27 cellular contexts compared by ENCODE assay signal in genomic region chr2:144348846-144349245, GRCh38.
DNase-seq lines count a peak whose midpoint lies in the region; ATAC-seq and TF ChIP-seq lines count a peak whose summit lies in the region.
"Had no signal": no experiment of that assay in that cellular context is flagged by ENCODE, and none has a peak within 500 bp of the region (broad histone marks: within the 10 kb centered on the region; RNA-seq: fewer than 3 reads in every experiment).

No MANE protein-coding gene starts in this region.

- no peaks in the 10 kb centered on the region for H3K9me3 Mint-ChIP-seq in stimulated activated naive CD8-positive, alpha-beta T cell treated with anti-CD3 and anti-CD28 coated beads, Interleukin-15, Interleukin-2, amounts not matched to agents 100 ng/mL and 50 ng/mL, for 24 hours
- H3K9me3 Mint-ChIP-seq in stimulated activated naive CD8-positive, alpha-beta T cell treated with anti-CD3 and anti-CD28 coated beads, Interleukin-15, amount 100 ng/mL, for 72 hours: no peaks in the 10 kb centered on the region
- no peaks in the 10 kb centered on the region for H3K9me3 Mint-ChIP-seq in endodermal cell
- H3K9me3 Mint-ChIP-seq in neural crest cell: peaks cover 2% of the 10 kb centered on the region
- H3K9me3 Mint-ChIP-seq in glutamatergic neuron (ENCODE audit: unreplicated experiment): no peaks in the 10 kb centered on the region
- H3K9me3 Mint-ChIP-seq: activated CD4-positive, alpha-beta memory T cell treated with anti-CD3 and anti-CD28 coated beads for 36 hours; activated naive CD4-positive, alpha-beta T cell treated with anti-CD3 and anti-CD28 coated beads, Interleukin-2, amount 50 U/mL, for 24 hours; activated T-helper 2 cell treated with anti-CD3 and anti-CD28 coated beads, Interferon-gamma antibody, Interleukin-2, Interleukin-4, amounts not matched to agents 10 μg/mL and 5 μg/mL and 100 μg/mL, durations not matched to agents 14 hours and 24 hours and 36 hours; dendritic cell treated with granulocyte-macrophage colony-stimulating factor and Interleukin-4, amounts not matched to agents 40 ng/mL and 50 ng/mL, for 4 days; T-helper 1 cell treated with Interleukin-12 subunit alpha and Interleukin-12 subunit beta and Interleukin-4 antibody, amounts not matched to agents 30 μg/mL and 1 μg/mL, for 36 hours had no signal

- H3K27ac ChIP-seq in endodermal cell (ENCODE audit: low read depth, low read length): peak overlapping the region; percentile 80
- H3K27ac ChIP-seq: KMS-11, RWPE1 had no signal

- no peaks in the 10 kb centered on the region for H3K36me3 ChIP-seq in endodermal cell (ENCODE audit: control insufficient read depth, insufficient read depth, low read length)
- H3K36me3 ChIP-seq: tibial artery had no signal

- H3K27me3 ChIP-seq in endodermal cell (ENCODE audit: control insufficient read depth, insufficient read depth, low read length, poor library complexity, severe bottlenecking): no peaks in the 10 kb centered on the region
- H3K27me3 ChIP-seq: tibial artery had no signal

- ATAC-seq in stimulated activated naive CD8-positive, alpha-beta T cell treated with anti-CD3 and anti-CD28 coated beads, Interleukin-15, amount 100 ng/mL, for 72 hours: no peak
- no peak for ATAC-seq in HG02571 (IDR thresholded peaks at IDR 0.05; ENCODE audit: unreplicated experiment)
- ATAC-seq: HCT116; mucosa of descending colon; stimulated activated naive CD8-positive, alpha-beta T cell treated with anti-CD3 and anti-CD28 coated beads, Interleukin-15, Interleukin-2, amounts not matched to agents 100 U/mL and 50 U/mL, for 24 hours had no signal

- H3K4me3 Mint-ChIP-seq in stimulated activated naive CD8-positive, alpha-beta T cell treated with anti-CD3 and anti-CD28 coated beads, Interleukin-15, Interleukin-2, amounts not matched to agents 100 ng/mL and 50 ng/mL, for 24 hours: no peak overlapping the region
- no peak overlapping the region for H3K4me3 Mint-ChIP-seq in stimulated activated naive CD8-positive, alpha-beta T cell treated with anti-CD3 and anti-CD28 coated beads, Interleukin-15, amount 100 ng/mL, for 72 hours
- H3K4me3 Mint-ChIP-seq in endodermal cell (no peak overlapping the region), neural crest cell (peak overlapping the region; percentile 3), glutamatergic neuron (ENCODE audit: unreplicated experiment) (no peak overlapping the region)
- H3K4me3 Mint-ChIP-seq: activated CD4-positive, alpha-beta memory T cell treated with anti-CD3 and anti-CD28 coated beads for 36 hours; activated naive CD4-positive, alpha-beta T cell treated with anti-CD3 and anti-CD28 coated beads, Interleukin-2, amount 50 U/mL, for 24 hours; dendritic cell treated with granulocyte-macrophage colony-stimulating factor and Interleukin-4, amounts not matched to agents 40 ng/mL and 50 ng/mL, for 4 days; T-helper 1 cell treated with Interleukin-12 subunit alpha and Interleukin-12 subunit beta and Interleukin-4 antibody, amounts not matched to agents 30 μg/mL and 1 μg/mL, for 36 hours had no signal

- no peak for TF ChIP-seq CTCF in endodermal cell (conservative IDR thresholded peaks at IDR 0.05)
- no peak for TF ChIP-seq CTCF in neural crest cell (conservative IDR thresholded peaks at IDR 0.05)
- TF ChIP-seq CTCF in glutamatergic neuron (IDR thresholded peaks at IDR 0.05; ENCODE audit: partially characterized antibody, unreplicated experiment): no peak

- H3K27me3 Mint-ChIP-seq in stimulated activated naive CD8-positive, alpha-beta T cell treated with anti-CD3 and anti-CD28 coated beads, Interleukin-15, Interleukin-2, amounts not matched to agents 100 ng/mL and 50 ng/mL, for 24 hours: no peaks in the 10 kb centered on the region
- no peaks in the 10 kb centered on the region for H3K27me3 Mint-ChIP-seq in stimulated activated naive CD8-positive, alpha-beta T cell treated with anti-CD3 and anti-CD28 coated beads, Interleukin-15, amount 100 ng/mL, for 72 hours
- H3K27me3 Mint-ChIP-seq in endodermal cell (ENCODE audit: insufficient read depth) (no peaks in the 10 kb centered on the region), neural crest cell (ENCODE audit: low read depth) (no peaks in the 10 kb centered on the region), glutamatergic neuron (ENCODE audit: unreplicated experiment) (no peaks in the 10 kb centered on the region)
- H3K27me3 Mint-ChIP-seq: activated CD4-positive, alpha-beta memory T cell treated with anti-CD3 and anti-CD28 coated beads for 36 hours; activated naive CD4-positive, alpha-beta T cell treated with anti-CD3 and anti-CD28 coated beads, Interleukin-2, amount 50 U/mL, for 24 hours had no signal

- H3K4me1 ChIP-seq in endodermal cell (ENCODE audit: control insufficient read depth, insufficient read depth, low read length): peaks cover 7% of the 10 kb centered on the region

- DNase-seq in stimulated activated naive CD8-positive, alpha-beta T cell treated with anti-CD3 and anti-CD28 coated beads, Interleukin-15, amount 100 ng/mL, for 72 hours: no peak
- DNase-seq in endodermal cell: peak; percentile 60
- no peak for DNase-seq in neural crest cell (ENCODE audit: low read depth, low spot score)
- DNase-seq in NCI-H2081 treated with DMSO at 0.1 percent for 48 hours (lab: John Stamatoyannopoulos, UW): no peak
- DNase-seq in stimulated activated CD4-positive, alpha-beta T cell treated with anti-CD3 and anti-CD28 coated beads, Interleukin-4, amount 100 ng/mL, for 4 hours: no peak
- DNase-seq in glutamatergic neuron: no peak
- DNase-seq: activated CD4-positive, alpha-beta memory T cell treated with anti-CD3 and anti-CD28 coated beads for 36 hours; activated CD4-positive, CD25-positive, alpha-beta regulatory T cell treated with anti-CD3 and anti-CD28 coated beads, Interleukin-2, amount 50 U/mL, for 72 hours; activated CD8-positive, alpha-beta memory T cell treated with anti-CD3 and anti-CD28 coated beads, Interleukin-2, amount 50 U/mL, for 4 hours; aorta; mucosa of descending colon; NCI-H1417 treated with DMSO at 0.1 percent for 48 hours; NCI-H2081; NCI-H446 treated with DMSO at 0.1 percent for 48 hours; NCI-H82; stimulated activated CD4-positive, alpha-beta T cell treated with anti-CD3 and anti-CD28 coated beads, Interleukin-15, amount 100 ng/mL, for 24 hours; stimulated activated naive CD8-positive, alpha-beta T cell treated with anti-CD3 and anti-CD28 coated beads, Interleukin-15, Interleukin-2, amounts not matched to agents 100 U/mL and 50 U/mL, for 24 hours; tibial artery had no signal

- no peak overlapping the region for H3K4me3 ChIP-seq in endodermal cell (ENCODE audit: low read length)
- H3K4me3 ChIP-seq: mucosa of descending colon, tibial artery had no signal

- H3K4me1 Mint-ChIP-seq in stimulated activated naive CD8-positive, alpha-beta T cell treated with anti-CD3 and anti-CD28 coated beads, Interleukin-15, Interleukin-2, amounts not matched to agents 100 ng/mL and 50 ng/mL, for 24 hours (ENCODE audit: low read depth): peaks cover 31% of the 10 kb centered on the region
- H3K4me1 Mint-ChIP-seq in stimulated activated naive CD8-positive, alpha-beta T cell treated with anti-CD3 and anti-CD28 coated beads, Interleukin-15, amount 100 ng/mL, for 72 hours: peaks cover 14% of the 10 kb centered on the region
- H3K4me1 Mint-ChIP-seq in endodermal cell (peaks cover 59% of the 10 kb centered on the region), neural crest cell (peaks cover 50% of the 10 kb centered on the region), glutamatergic neuron (ENCODE audit: low read depth, unreplicated experiment) (peaks cover 11% of the 10 kb centered on the region)

- H3K27ac Mint-ChIP-seq in stimulated activated naive CD8-positive, alpha-beta T cell treated with anti-CD3 and anti-CD28 coated beads, Interleukin-15, Interleukin-2, amounts not matched to agents 100 ng/mL and 50 ng/mL, for 24 hours: peak overlapping the region; percentile 59
- no peak overlapping the region for H3K27ac Mint-ChIP-seq in stimulated activated naive CD8-positive, alpha-beta T cell treated with anti-CD3 and anti-CD28 coated beads, Interleukin-15, amount 100 ng/mL, for 72 hours
- peak overlapping the region; percentile 63 for H3K27ac Mint-ChIP-seq in endodermal cell
- H3K27ac Mint-ChIP-seq in neural crest cell (ENCODE audit: unreplicated experiment): no peak overlapping the region
- H3K27ac Mint-ChIP-seq in glutamatergic neuron (ENCODE audit: unreplicated experiment): no peak overlapping the region
- H3K27ac Mint-ChIP-seq: activated CD4-positive, alpha-beta memory T cell treated with anti-CD3 and anti-CD28 coated beads for 36 hours; activated naive CD4-positive, alpha-beta T cell treated with anti-CD3 and anti-CD28 coated beads, Interleukin-2, amount 50 U/mL, for 24 hours; activated T-helper 2 cell treated with anti-CD3 and anti-CD28 coated beads, Interferon-gamma antibody, Interleukin-2, Interleukin-4, amounts not matched to agents 10 μg/mL and 5 μg/mL and 100 μg/mL, durations not matched to agents 14 hours and 24 hours and 36 hours; dendritic cell treated with granulocyte-macrophage colony-stimulating factor and Interleukin-4, amounts not matched to agents 40 ng/mL and 50 ng/mL, for 4 days; T-helper 1 cell treated with Interleukin-12 subunit alpha and Interleukin-12 subunit beta and Interleukin-4 antibody, amounts not matched to agents 30 μg/mL and 1 μg/mL, for 36 hours had no signal

- H3K9me3 ChIP-seq in endodermal cell (ENCODE audit: control insufficient read depth, low read length): no peaks in the 10 kb centered on the region
- H3K9me3 ChIP-seq: mucosa of descending colon, tibial artery had no signal

- H3K9ac ChIP-seq in endodermal cell (ENCODE audit: extremely low read depth, low read length, poor library complexity, severe bottlenecking): no peak overlapping the region
- H3K9ac ChIP-seq: KMS-11 had no signal

- H3K36me3 Mint-ChIP-seq in stimulated activated naive CD8-positive, alpha-beta T cell treated with anti-CD3 and anti-CD28 coated beads, Interleukin-15, Interleukin-2, amounts not matched to agents 100 ng/mL and 50 ng/mL, for 24 hours (ENCODE audit: low read depth): no peaks in the 10 kb centered on the region
- H3K36me3 Mint-ChIP-seq in endodermal cell (ENCODE audit: low read depth): no peaks in the 10 kb centered on the region
- H3K36me3 Mint-ChIP-seq in neural crest cell (ENCODE audit: low read depth): no peaks in the 10 kb centered on the region
- H3K36me3 Mint-ChIP-seq in glutamatergic neuron (ENCODE audit: unreplicated experiment): no peaks in the 10 kb centered on the region
- H3K36me3 Mint-ChIP-seq: activated CD4-positive, alpha-beta memory T cell treated with anti-CD3 and anti-CD28 coated beads for 36 hours; activated naive CD4-positive, alpha-beta T cell treated with anti-CD3 and anti-CD28 coated beads, Interleukin-2, amount 50 U/mL, for 24 hours had no signal

- 16 to 55% methylated on average over 2 of the region's 2 CpGs for WGBS in endodermal cell (ENCODE audit: insufficient coverage in 1 of 2, insufficient read length in 1 of 2), 2 experiments

Comparison
In these comparisons a context has a peak if more than half of its experiments do, and no peak if none do; other contexts are left out.
1. H3K27ac Mint-ChIP-seq: peak in stimulated activated naive CD8-positive, alpha-beta T cell treated with anti-CD3 and anti-CD28 coated beads, Interleukin-15, Interleukin-2, amounts not matched to agents 100 ng/mL and 50 ng/mL, for 24 hours (single experiment) and endodermal cell (single experiment); none in stimulated activated naive CD8-positive, alpha-beta T cell treated with anti-CD3 and anti-CD28 coated beads, Interleukin-15, amount 100 ng/mL, for 72 hours (0 of 2), neural crest cell (single experiment) and glutamatergic neuron (single experiment).